In genomic region chr2:197200056-197200455, GRCh38 we compare ENCODE assay signal across 15 cellular contexts.
DNase-seq lines count a peak whose midpoint lies in the region; TF ChIP-seq lines count a peak whose summit lies in the region.
"Had no signal": no experiment of that assay in that cellular context is flagged by ENCODE, and none has a peak within 500 bp of the region (broad histone marks: within the 10 kb centered on the region; RNA-seq: fewer than 3 reads in every experiment).

No MANE protein-coding gene starts in this region.

- no peaks in the 10 kb centered on the region for H3K9me3 Mint-ChIP-seq in activated T-cell treated with anti-CD3 and anti-CD28 coated beads, Interleukin-2, amount 50 U/mL, for 24 hours
- no peaks in the 10 kb centered on the region for H3K9me3 Mint-ChIP-seq in dendritic cell treated with granulocyte-macrophage colony-stimulating factor and Interleukin-4, amounts not matched to agents 40 ng/mL and 50 ng/mL, for 4 days
- H3K9me3 Mint-ChIP-seq: neural progenitor cell had no signal

- DNase-seq in activated T-cell treated with anti-CD3 and anti-CD28 coated beads, Interleukin-2, amount 50 U/mL, for 24 hours = no peak
- DNase-seq in activated T-cell treated with anti-CD3 and anti-CD28 coated beads for 4 hours = no peak
- no peak for DNase-seq in tibial artery
- no peak for DNase-seq in mucosa of gallbladder (ENCODE audit: low spot score)
- DNase-seq in globus pallidus (ENCODE audit: low spot score) = no peak
- DNase-seq in amygdala (lab: John Stamatoyannopoulos, UW) = no peak
- DNase-seq: activated CD8-positive, alpha-beta memory T cell treated with anti-CD3 and anti-CD28 coated beads for 24 hours; effector CD8-positive, alpha-beta T cell; left cardiac atrium; NCI-H187 treated with DMSO at 0.1 percent for 48 hours; SW 1271; uterus had no signal

- peak overlapping the region; percentile 61 for H3K27ac Mint-ChIP-seq in activated T-cell treated with anti-CD3 and anti-CD28 coated beads, Interleukin-2, amount 50 U/mL, for 24 hours
- H3K27ac Mint-ChIP-seq in dendritic cell treated with granulocyte-macrophage colony-stimulating factor and Interleukin-4, amounts not matched to agents 40 ng/mL and 50 ng/mL, for 4 days = peak overlapping the region; percentile 81
- H3K27ac Mint-ChIP-seq: neural progenitor cell had no signal

- no peak overlapping the region for H3K27ac ChIP-seq in OCI-LY3 (ENCODE audit: low read length)
- H3K27ac ChIP-seq in tibial artery = peak overlapping the region; percentile 17 to 32
- H3K27ac ChIP-seq: neural progenitor cell had no signal

- intact Hi-C loops in dendritic cell treated with granulocyte-macrophage colony-stimulating factor and Interleukin-4, amounts not matched to agents 40 ng/mL and 50 ng/mL, for 4 days (cut with micrococcal nuclease) = no loop called here
- intact Hi-C loops in tibial artery (cut with DNase I; ENCODE audit: low total_unique reads) = no loop called here

- no peaks in the 10 kb centered on the region for H4K20me1 ChIP-seq in OCI-LY3 (ENCODE audit: insufficient read depth, low read length)

- peaks cover 33% of the 10 kb centered on the region for H3K36me3 Mint-ChIP-seq in activated T-cell treated with anti-CD3 and anti-CD28 coated beads, Interleukin-2, amount 50 U/mL, for 24 hours (ENCODE audit: low read depth)
- peaks cover 57% of the 10 kb centered on the region for H3K36me3 Mint-ChIP-seq in dendritic cell treated with granulocyte-macrophage colony-stimulating factor and Interleukin-4, amounts not matched to agents 40 ng/mL and 50 ng/mL, for 4 days (ENCODE audit: low read depth)
- H3K36me3 Mint-ChIP-seq: neural progenitor cell had no signal

- H3K4me1 Mint-ChIP-seq in activated T-cell treated with anti-CD3 and anti-CD28 coated beads, Interleukin-2, amount 50 U/mL, for 24 hours (ENCODE audit: low read depth) = peaks cover 94% of the 10 kb centered on the region
- H3K4me1 Mint-ChIP-seq in dendritic cell treated with granulocyte-macrophage colony-stimulating factor and Interleukin-4, amounts not matched to agents 40 ng/mL and 50 ng/mL, for 4 days (ENCODE audit: low read depth) = peaks cover 67% of the 10 kb centered on the region

- H3K9ac ChIP-seq in OCI-LY3 (ENCODE audit: low read length) = no peak overlapping the region
- H3K9ac ChIP-seq: neural progenitor cell had no signal

- no peaks in the 10 kb centered on the region for H3K9me3 ChIP-seq in OCI-LY3 (ENCODE audit: insufficient read depth, low read length)
- H3K9me3 ChIP-seq in tibial artery = no peaks in the 10 kb centered on the region
- H3K9me3 ChIP-seq: uterus had no signal

- H3K79me2 ChIP-seq in OCI-LY3 (ENCODE audit: low read length) = 0 out of 2 replicates have a peak, but pooled peaks cover 5% of the 10 kb centered on the region

- H3K4me1 ChIP-seq in OCI-LY3 (ENCODE audit: low read length) (peaks cover 24% of the 10 kb centered on the region), tibial artery (peaks cover 0 to 87% (median 38%) of the 10 kb centered on the region in 4 donors)
- H3K4me1 ChIP-seq: neural progenitor cell had no signal

- H2AFZ ChIP-seq in OCI-LY3 (ENCODE audit: low read depth, low read length) = no peak overlapping the region
- H2AFZ ChIP-seq: neural progenitor cell had no signal

- H3K36me3 ChIP-seq in OCI-LY3 (replicated peaks; ENCODE audit: low read depth, low read length) (peaks cover 16% of the 10 kb centered on the region), tibial artery (no peaks in the 10 kb centered on the region)
- H3K36me3 ChIP-seq: neural progenitor cell, uterus had no signal

- H3K27me3 ChIP-seq in OCI-LY3 (ENCODE audit: low read depth, low read length) (no peaks in the 10 kb centered on the region), tibial artery (no peaks in the 10 kb centered on the region)
- H3K27me3 ChIP-seq: neural progenitor cell, uterus had no signal

- TF ChIP-seq CTCF in OCI-LY3 (IDR thresholded peaks at IDR 0.05; ENCODE audit: low read depth, low read length) (no peak), tibial artery (IDR thresholded peaks at IDR 0.05) (no peak)

- H3K27me3 Mint-ChIP-seq in activated T-cell treated with anti-CD3 and anti-CD28 coated beads, Interleukin-2, amount 50 U/mL, for 24 hours = no peaks in the 10 kb centered on the region
- no peaks in the 10 kb centered on the region for H3K27me3 Mint-ChIP-seq in dendritic cell treated with granulocyte-macrophage colony-stimulating factor and Interleukin-4, amounts not matched to agents 40 ng/mL and 50 ng/mL, for 4 days

- peak overlapping the region; percentile 79 for H3K4me2 ChIP-seq in OCI-LY3 (ENCODE audit: low read length)
- H3K4me2 ChIP-seq: neural progenitor cell had no signal

- no peak overlapping the region for H3K4me3 ChIP-seq in OCI-LY3 (ENCODE audit: low read length)
- no peak overlapping the region for H3K4me3 ChIP-seq in tibial artery
- H3K4me3 ChIP-seq: neural progenitor cell, uterus had no signal

- H3K4me3 Mint-ChIP-seq in activated T-cell treated with anti-CD3 and anti-CD28 coated beads, Interleukin-2, amount 50 U/mL, for 24 hours = no peak overlapping the region
- no peak overlapping the region for H3K4me3 Mint-ChIP-seq in dendritic cell treated with granulocyte-macrophage colony-stimulating factor and Interleukin-4, amounts not matched to agents 40 ng/mL and 50 ng/mL, for 4 days
- H3K4me3 Mint-ChIP-seq: neural progenitor cell had no signal
